8 cellular contexts compared by ENCODE assay signal in genomic region chr17:51121620-51122472, GRCh38. TPM values are rescaled to one million over a fixed set of nuclear protein-coding genes. Genes with fewer than 3 reads are reported as not detected.
DNase-seq lines count a peak whose midpoint lies in the region; ATAC-seq and TF ChIP-seq lines count a peak whose summit lies in the region.

No MANE protein-coding gene starts in this region.

- TF ChIP-seq CTCF in right atrium auricular region (IDR thresholded peaks at IDR 0.05), result no peak
- TF ChIP-seq CTCF in prostate gland (IDR thresholded peaks at IDR 0.05), result no peak
- no peak for TF ChIP-seq CTCF in upper lobe of right lung (IDR thresholded peaks at IDR 0.05)

- H3K27ac ChIP-seq in Karpas-422 (ENCODE audit: low read length) (peak overlapping the region; percentile 73; the same call in 1 of the 2 replicates), angular gyrus (ENCODE audit: low read depth, low read length) (peak overlapping the region; percentile 86), right atrium auricular region (peak overlapping the region; percentile 97 to 100), prostate gland (peak overlapping the region; percentile 99 to 100), upper lobe of right lung (peak overlapping the region; percentile 94)

- H3K4me2 ChIP-seq in Karpas-422 (ENCODE audit: low read depth, low read length, poor library complexity, severe bottlenecking), result peak overlapping the region; percentile 98

- H2AFZ ChIP-seq in Karpas-422 (ENCODE audit: low read length), result peak overlapping the region; percentile 54; the same call in 1 of the 2 replicates

- peaks cover 37% of the 10 kb centered on the region for H3K79me2 ChIP-seq in Karpas-422 (ENCODE audit: low read length)

- TF ChIP-seq POLR2A in GM19193 (IDR thresholded peaks at IDR 0.05; ENCODE audit: extremely low read depth, insufficient read depth, insufficient read length) (peak; percentile 47), prostate gland (IDR thresholded peaks at IDR 0.05) (peak; percentile 90)

- intact Hi-C loops in prostate gland (cut with DNase I), result loop anchor here (2.0 kb wide), 1 partner anchor 31 kb away; the partner anchor contains the start of gene NME1
- intact Hi-C loops in upper lobe of right lung (cut with DNase I), result no loop called here

- H3K9me2 ChIP-seq in Karpas-422 (replicated peaks; ENCODE audit: insufficient read depth, low read length), result no peaks in the 10 kb centered on the region

- 13% methylated on average over 23 of the region's 23 CpGs for WGBS in prostate gland

- no peaks in the 10 kb centered on the region for H3K36me3 ChIP-seq in Karpas-422 (ENCODE audit: insufficient read depth, low read length)
- no peaks in the 10 kb centered on the region for H3K36me3 ChIP-seq in right atrium auricular region
- H3K36me3 ChIP-seq in prostate gland, result no peaks in the 10 kb centered on the region
- no peaks in the 10 kb centered on the region for H3K36me3 ChIP-seq in upper lobe of right lung

- ATAC-seq in upper lobe of right lung, result peak; percentile 82

- peaks cover 11% of the 10 kb centered on the region; the same call in 1 of the 2 replicates for H4K20me1 ChIP-seq in Karpas-422 (ENCODE audit: insufficient read depth, low read depth, low read length)

- H3K9me3 ChIP-seq in Karpas-422 (ENCODE audit: low read length), result no peaks in the 10 kb centered on the region
- no peaks in the 10 kb centered on the region for H3K9me3 ChIP-seq in right atrium auricular region
- no peaks in the 10 kb centered on the region for H3K9me3 ChIP-seq in prostate gland
- H3K9me3 ChIP-seq in upper lobe of right lung, result no peaks in the 10 kb centered on the region

- peak overlapping the region; percentile 85 for H3K4me3 ChIP-seq in Karpas-422 (ENCODE audit: low read length)
- H3K4me3 ChIP-seq in right atrium auricular region, result peak overlapping the region; percentile 39 to 93
- peak overlapping the region; percentile 93 to 100 for H3K4me3 ChIP-seq in prostate gland
- H3K4me3 ChIP-seq in upper lobe of right lung, result peak overlapping the region; percentile 97

- H3K27me3 ChIP-seq in Karpas-422 (ENCODE audit: low read length), result no peaks in the 10 kb centered on the region
- H3K27me3 ChIP-seq in right atrium auricular region, result no peaks in the 10 kb centered on the region
- no peaks in the 10 kb centered on the region for H3K27me3 ChIP-seq in prostate gland (replicated peaks; ENCODE audit: insufficient read depth)
- H3K27me3 ChIP-seq in upper lobe of right lung, result no peaks in the 10 kb centered on the region

- H3K4me1 ChIP-seq in Karpas-422 (ENCODE audit: low read length) (peaks cover 35% of the 10 kb centered on the region), right atrium auricular region (peaks cover 0 to 28% of the 10 kb centered on the region in 2 donors), prostate gland (replicated peaks) (peaks cover 3% of the 10 kb centered on the region), upper lobe of right lung (peaks cover 36% of the 10 kb centered on the region)

- peak overlapping the region; percentile 89 for H3K9ac ChIP-seq in Karpas-422 (ENCODE audit: low read length)

- DNase-seq in AML-193 (lab: John Stamatoyannopoulos, UW) (peak; percentile 96 to 97), Karpas-422 (peak; percentile 79), T-helper 2 cell (peak; percentile 31 to 79 (median 50)), right atrium auricular region (ENCODE audit: low spot score) (peak; percentile 98), prostate gland (ENCODE audit: low spot score) (peak; percentile 95), upper lobe of right lung (peak; percentile 94)

RNA-seq across cellular contexts. Expression of gene SPAG9, which starts 1.2 kb away (rescaled TPM):
- 53.4 and 62.4 TPM in 2 replicates for total RNA-seq in Karpas-422 (2014; rRNA removed; shearing (Covaris generic); ENCODE audit: low replicate concordance)
- total RNA-seq in right atrium auricular region, result 10 to 100 TPM; 56.4 to 56.5 TPM
- total RNA-seq in prostate gland, result 10 to 100 TPM; 48.3 to 98.3 TPM
- 116 TPM for total RNA-seq in upper lobe of right lung

RNA-seq across cellular contexts. Expression of gene NME1, which starts 31.5 kb away (rescaled TPM):
- total RNA-seq in Karpas-422 (2014; rRNA removed; shearing (Covaris generic); ENCODE audit: low replicate concordance), result 148 and 201 TPM in 2 replicates
- total RNA-seq in right atrium auricular region, result 10 to 100 TPM; 12.4 to 22.9 TPM
- 10 to 100 TPM; 32.3 to 75.1 TPM for total RNA-seq in prostate gland
- total RNA-seq in upper lobe of right lung, result 29.4 TPM

RNA-seq across cellular contexts. Expression of gene NME2, which starts 44.4 kb away (rescaled TPM):
- 737 and 848 TPM in 2 replicates for total RNA-seq in Karpas-422 (2014; rRNA removed; shearing (Covaris generic); ENCODE audit: low replicate concordance)
- total RNA-seq in right atrium auricular region (100 to 1,000 TPM; 290 to 306 TPM), prostate gland (100 to 1,000 TPM; 208 to 479 TPM), upper lobe of right lung (306 TPM)

Comparison
In these comparisons a context has a peak if more than half of its experiments do, and no peak if none do; other contexts are left out.
1. Peak in every context shown above with its lines: DNase-seq, ATAC-seq, H3K4me3 ChIP-seq and H3K27ac ChIP-seq.